In the genomic region with DNA sequence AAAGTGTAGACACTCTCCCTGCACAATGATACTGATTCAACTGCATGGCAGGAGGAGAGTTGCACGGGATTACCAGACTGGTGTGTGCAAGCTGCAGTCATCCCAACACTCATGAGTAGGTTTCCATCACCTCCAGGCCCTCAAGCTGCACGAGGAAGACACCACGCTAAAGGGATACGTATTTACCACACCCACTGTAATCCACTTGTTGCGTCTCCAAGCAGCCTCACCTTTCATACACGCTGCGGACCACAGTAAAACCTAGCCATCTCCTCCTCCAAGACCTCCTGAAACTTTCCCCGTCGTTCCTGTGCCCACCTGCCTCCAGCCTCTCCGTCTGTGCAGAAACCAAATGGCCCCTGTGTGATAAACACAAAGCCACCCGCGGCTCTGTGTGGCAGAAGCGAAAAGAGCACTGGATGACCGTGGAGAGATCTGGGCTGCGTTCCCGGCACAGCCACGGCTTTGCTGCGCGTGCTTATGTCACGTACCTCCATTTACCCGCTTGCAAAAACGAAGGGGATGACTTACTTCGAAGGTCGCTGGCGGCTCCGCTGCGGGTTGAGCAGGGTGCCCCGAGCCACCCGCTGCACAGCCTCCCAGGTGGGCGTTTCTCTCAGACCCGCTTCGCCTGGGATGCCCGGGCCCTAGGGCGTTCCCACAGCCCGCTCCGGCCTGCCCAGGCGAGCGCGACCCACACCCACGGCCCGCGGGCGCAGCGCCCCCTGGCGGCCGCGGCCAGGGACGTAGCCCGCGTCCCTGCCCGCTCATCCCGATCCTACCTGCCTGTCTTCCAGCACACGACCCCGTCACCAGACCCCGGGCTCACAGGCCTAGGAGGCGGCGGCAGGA, we compare ENCODE assay signal across 8 cellular contexts. TPM values are rescaled to one million over a fixed set of nuclear protein-coding genes. Genes with fewer than 3 reads are reported as not detected.
A peak's percentile ranks its signal among the peaks of the same experiment; 100 is the strongest.
DNase-seq lines count a peak whose midpoint lies in the region; ATAC-seq and TF ChIP-seq lines count a peak whose summit lies in the region.

No MANE protein-coding gene starts in this region.

- TF ChIP-seq EP300 in Ishikawa (IDR thresholded peaks at IDR 0.05; ENCODE audit: borderline replicate concordance), result no peak

- TF ChIP-seq RAD21 in Ishikawa (IDR thresholded peaks at IDR 0.05; ENCODE audit: low read depth), result peak; percentile 76

- intact Hi-C loops in right cardiac atrium (cut with DNase I), result loop anchor here in 1 of 4 donors (10.0 kb wide), 1 partner anchor 132 kb away; a partner anchor contains a TSS

- 5% methylated on average over 57 of the region's 57 CpGs for WGBS in right cardiac atrium

- H3K9me3 ChIP-seq in right cardiac atrium (ENCODE audit: control insufficient read depth, low read length), result no peaks in the 10 kb centered on the region

- H3K27ac ChIP-seq in right cardiac atrium (ENCODE audit: low read length), result peak overlapping the region; percentile 61

- ATAC-seq in GM21723 (IDR thresholded peaks at IDR 0.05; ENCODE audit: unreplicated experiment), result peak; percentile 75
- peak; percentile 94 for ATAC-seq in right cardiac atrium

- peak overlapping the region; percentile 70 for H3K4me3 ChIP-seq in right cardiac atrium (ENCODE audit: low read length)

- H3K27me3 ChIP-seq in right cardiac atrium (ENCODE audit: control insufficient read depth, insufficient read depth), result no peaks in the 10 kb centered on the region

- DNase-seq in GM03348 (ENCODE audit: low spot score) (peak; percentile 92), SHP77 (lab: John Stamatoyannopoulos, UW) (peak; percentile 45 to 63), amniotic stem cell (lab: John Stamatoyannopoulos, UW) (peak; percentile 19), right cardiac atrium (peak; percentile 65 to 90 (median 88)), putamen (ENCODE audit: low spot score) (peak; percentile 64)
- DNase-seq in central memory CD4-positive, alpha-beta T cell, result no peak

- peaks cover 4% of the 10 kb centered on the region for H3K4me1 ChIP-seq in right cardiac atrium (ENCODE audit: control insufficient read depth, insufficient read depth, low read length)

TF ChIP-seq in Ishikawa, 13 proteins besides CTCF, POLR2A, EP300 and RAD21:
- TF ChIP-seq FOXM1 (IDR thresholded peaks at IDR 0.05; ENCODE audit: borderline replicate concordance, low read depth), result no peak
- TF ChIP-seq CREB1 (IDR thresholded peaks at IDR 0.05; ENCODE audit: low read depth), result 0 out of 2 replicates have a peak, but pooled peaks have one; percentile 5
- TF ChIP-seq, protein P1, sequence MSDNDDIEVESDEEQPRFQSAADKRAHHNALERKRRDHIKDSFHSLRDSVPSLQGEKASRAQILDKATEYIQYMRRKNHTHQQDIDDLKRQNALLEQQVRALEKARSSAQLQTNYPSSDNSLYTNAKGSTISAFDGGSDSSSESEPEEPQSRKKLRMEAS (IDR thresholded peaks at IDR 0.05), result no peak

RNA-seq across cellular contexts. Expression of a gene that starts 0.6 kb away (rescaled TPM):
- 10 to 100 TPM; 43.5 to 60.7 (median 52.7) TPM for total RNA-seq in right cardiac atrium
- 28.9 TPM for polyA plus RNA-seq in right cardiac atrium

RNA-seq across cellular contexts. Expression of a gene that starts 14.5 kb away (rescaled TPM):
- not detected for total RNA-seq in right cardiac atrium
- not detected for polyA plus RNA-seq in right cardiac atrium

RNA-seq across cellular contexts. Expression of a gene that starts 35.8 kb away (rescaled TPM):
- total RNA-seq in right cardiac atrium, result not detected
- not detected for polyA plus RNA-seq in right cardiac atrium
